Comparison of ENCODE assay signal across 13 cellular contexts in genomic region chr7:7352845-7353244, GRCh38.
DNase-seq lines count a peak whose midpoint lies in the region; ATAC-seq and TF ChIP-seq lines count a peak whose summit lies in the region.
"Had no signal": no experiment of that assay in that cellular context is flagged by ENCODE, and none has a peak within 500 bp of the region (broad histone marks: within the 10 kb centered on the region; RNA-seq: fewer than 3 reads in every experiment).

No MANE protein-coding gene starts in this region.

- H4K8ac ChIP-seq in trophoblast cell (ENCODE audit: low read depth, low read length), result no peak overlapping the region

- H3F3A ChIP-seq in GM23338 (replicated peaks; ENCODE audit: low read depth), result peaks cover 5% of the 10 kb centered on the region; the same call in 1 of the 2 replicates

- no peak overlapping the region for H2AK5ac ChIP-seq in trophoblast cell (ENCODE audit: low read length)

- H2BK5ac ChIP-seq in trophoblast cell (ENCODE audit: low read depth, low read length, poor library complexity), result no peak overlapping the region

- 0 out of 2 replicates have a peak overlapping the region, but pooled peaks have one; percentile 3 for H3K4me3 ChIP-seq in GM23338
- H3K4me3 ChIP-seq in NT2/D1 (ENCODE audit: insufficient read length, low read depth), result no peak overlapping the region
- H3K4me3 ChIP-seq in trophoblast cell (ENCODE audit: low read depth, low read length), result no peak overlapping the region
- H3K4me3 ChIP-seq: skin epidermis had no signal

- H3K9me3 Mint-ChIP-seq in GM23338, result peaks cover 40% of the 10 kb centered on the region
- H3K9me3 Mint-ChIP-seq in activated CD4-positive, alpha-beta T cell treated with anti-CD3 and anti-CD28 coated beads, Interleukin-2, amount 10 ng/mL, durations not matched to agents 7 days and 5 days, result no peaks in the 10 kb centered on the region

- H3K18ac ChIP-seq in trophoblast cell (ENCODE audit: low read length), result no peak overlapping the region

- H3K79me2 ChIP-seq in GM23338 (replicated peaks; ENCODE audit: insufficient read depth) (no peaks in the 10 kb centered on the region), trophoblast cell (ENCODE audit: control insufficient read depth, insufficient read depth, low read length, poor library complexity) (no peaks in the 10 kb centered on the region)

- POLR2A ChIA-PET in activated CD4-positive, alpha-beta T cell treated with anti-CD3 and anti-CD28 coated beads, Interleukin-2, amount 10 ng/mL, durations not matched to agents 7 days and 5 days (lab: Charles Lee), result no interaction called here

- H3K4me3 Mint-ChIP-seq in GM23338, result peak overlapping the region; percentile 22; the same call in 2 of the 3 replicates
- H3K4me3 Mint-ChIP-seq in activated CD4-positive, alpha-beta T cell treated with anti-CD3 and anti-CD28 coated beads, Interleukin-2, amount 10 ng/mL, durations not matched to agents 7 days and 5 days, result no peak overlapping the region
- H3K4me3 Mint-ChIP-seq: CD8-positive, alpha-beta T cell had no signal

- CTCF ChIA-PET in activated CD4-positive, alpha-beta T cell treated with anti-CD3 and anti-CD28 coated beads, Interleukin-2, amount 10 ng/mL, durations not matched to agents 7 days and 5 days (lab: Charles Lee), result interaction anchor here (1.2 kb wide), 1 partner anchor 11 kb away, joined by 3 read pairs; no protein-coding TSS in a partner anchor

- H2BK120ac ChIP-seq in trophoblast cell (ENCODE audit: insufficient read depth, low read length, poor library complexity), result no peak overlapping the region

- peaks cover 30% of the 10 kb centered on the region for H3K4me1 ChIP-seq in GM23338 (ENCODE audit: insufficient read depth)
- no peaks in the 10 kb centered on the region for H3K4me1 ChIP-seq in NT2/D1 (ENCODE audit: insufficient read depth, insufficient read length)
- H3K4me1 ChIP-seq in trophoblast cell (ENCODE audit: control insufficient read depth in 1 of 2, insufficient read depth in 2 of 2, low read length in 2 of 2), result peaks cover 6 to 8% of the 10 kb centered on the region in 2 experiments

- H3K14ac ChIP-seq in trophoblast cell (ENCODE audit: low read length), result no peak overlapping the region

- no peak overlapping the region for H2AFZ ChIP-seq in GM23338
- no peak overlapping the region for H2AFZ ChIP-seq in trophoblast cell (ENCODE audit: insufficient read depth, low read length, poor library complexity)

- peak overlapping the region; percentile 21; the same call in 1 of the 2 replicates for H3K4me2 ChIP-seq in GM23338
- H3K4me2 ChIP-seq in trophoblast cell (ENCODE audit: low read length), result no peak overlapping the region

- no peaks in the 10 kb centered on the region for H4K20me1 ChIP-seq in GM23338 (replicated peaks; ENCODE audit: insufficient read depth)

- H3K27ac ChIP-seq in GM23338 (ENCODE audit: low read depth) (peak overlapping the region; percentile 94), trophoblast cell (ENCODE audit: low read depth, low read length) (no peak overlapping the region)
- H3K27ac ChIP-seq: skin epidermis had no signal

- no peak overlapping the region for H2BK12ac ChIP-seq in trophoblast cell (ENCODE audit: low read length)

- H3K9ac ChIP-seq in NT2/D1 (ENCODE audit: insufficient read length, low read depth) (no peak overlapping the region), trophoblast cell (ENCODE audit: low read length) (no peak overlapping the region)

- H3K27me3 ChIP-seq in GM23338 (ENCODE audit: insufficient read depth) (no peaks in the 10 kb centered on the region), NT2/D1 (ENCODE audit: insufficient read depth, insufficient read length) (no peaks in the 10 kb centered on the region), trophoblast cell (ENCODE audit: insufficient read depth, low read length) (no peaks in the 10 kb centered on the region)

- no CpG with 5 or more reads among the region's 3 CpGs for WGBS in trophoblast cell (ENCODE audit: extremely low coverage, insufficient coverage, insufficient read length)

- H3K36me3 Mint-ChIP-seq in GM23338 (ENCODE audit: low read depth), result peaks cover 44% of the 10 kb centered on the region
- H3K36me3 Mint-ChIP-seq in activated CD4-positive, alpha-beta T cell treated with anti-CD3 and anti-CD28 coated beads, Interleukin-2, amount 10 ng/mL, durations not matched to agents 7 days and 5 days (ENCODE audit: low read depth), result no peaks in the 10 kb centered on the region
- H3K36me3 Mint-ChIP-seq: CD8-positive, alpha-beta T cell had no signal

- TF ChIP-seq CTCF in GM23338 (conservative IDR thresholded peaks at IDR 0.05; ENCODE audit: low read depth in 2 of 2), result peak; percentile 44 to 53

- peaks cover 6% of the 10 kb centered on the region for H3K27me3 Mint-ChIP-seq in GM23338 (ENCODE audit: insufficient read depth, low read depth, poor library complexity)
- no peaks in the 10 kb centered on the region for H3K27me3 Mint-ChIP-seq in activated CD4-positive, alpha-beta T cell treated with anti-CD3 and anti-CD28 coated beads, Interleukin-2, amount 10 ng/mL, durations not matched to agents 7 days and 5 days

- H3K9me3 ChIP-seq in NT2/D1 (ENCODE audit: insufficient read depth, low read length) (peaks cover 31% of the 10 kb centered on the region), trophoblast cell (ENCODE audit: insufficient read depth, low read depth, low read length) (no peaks in the 10 kb centered on the region)

- peak overlapping the region; percentile 90 for H3K27ac Mint-ChIP-seq in GM23338
- H3K27ac Mint-ChIP-seq in activated CD4-positive, alpha-beta T cell treated with anti-CD3 and anti-CD28 coated beads, Interleukin-2, amount 10 ng/mL, durations not matched to agents 7 days and 5 days, result no peak overlapping the region
- H3K27ac Mint-ChIP-seq: CD8-positive, alpha-beta T cell had no signal

- no peak overlapping the region for H3K4ac ChIP-seq in trophoblast cell (ENCODE audit: low read depth, low read length)

- peaks cover 2% of the 10 kb centered on the region for H3K79me1 ChIP-seq in trophoblast cell (ENCODE audit: low read length)

- H3K36me3 ChIP-seq in GM23338 (ENCODE audit: insufficient read depth) (0 out of 2 replicates have a peak, but pooled peaks cover 11% of the 10 kb centered on the region), NT2/D1 (ENCODE audit: insufficient read depth, insufficient read length, low read length) (no peaks in the 10 kb centered on the region), trophoblast cell (ENCODE audit: control insufficient read depth in 1 of 2, insufficient read depth in 2 of 2, low read length in 2 of 2) (no peaks in the 10 kb centered on the region)

- H3K9me2 ChIP-seq in GM23338 (ENCODE audit: insufficient read depth), result 0 out of 2 replicates have a peak, but pooled peaks cover 7% of the 10 kb centered on the region

- DNase-seq in GM23338 (ENCODE audit: low spot score) (peak; percentile 84), NT2/D1 (ENCODE audit: low read depth, low spot score) (peak; percentile 86), glomerular visceral epithelial cell (ENCODE audit: extremely low spot score) (peak; percentile 16), trophoblast cell (peak; percentile 2 to 10), cerebellar nuclear complex (lab: John Stamatoyannopoulos, UW) (no peak), mesenteric fat pad (ENCODE audit: low spot score) (no peak)
- DNase-seq in activated CD4-positive, alpha-beta T cell treated with anti-CD3 and anti-CD28 coated beads, Interleukin-2, amount 10 ng/mL, durations not matched to agents 7 days and 5 days, result no peak
- DNase-seq: activated CD4-positive, alpha-beta T cell treated with anti-CD3 and anti-CD28 coated beads, Interleukin-2, amount 50 U/mL, for 1 hour; CD8-positive, alpha-beta T cell; KBM-7; left ventricle myocardium superior; NK-92 treated with Interleukin-12 subunit alpha and Interleukin-12 subunit beta, amount 100 ng/mL, for 24 hours had no signal

- peak; percentile 92 for ATAC-seq in GM23338
- ATAC-seq: CD8-positive, alpha-beta T cell; left ventricle myocardium superior had no signal

- no peak overlapping the region for H3K23ac ChIP-seq in trophoblast cell (ENCODE audit: low read length)

- no peak overlapping the region for H4K91ac ChIP-seq in trophoblast cell (ENCODE audit: low read depth, low read length)

- peaks cover 48% of the 10 kb centered on the region for H3K4me1 Mint-ChIP-seq in GM23338
- H3K4me1 Mint-ChIP-seq in activated CD4-positive, alpha-beta T cell treated with anti-CD3 and anti-CD28 coated beads, Interleukin-2, amount 10 ng/mL, durations not matched to agents 7 days and 5 days, result no peaks in the 10 kb centered on the region

- no peak overlapping the region for H4K12ac ChIP-seq in trophoblast cell (ENCODE audit: low read depth, low read length)

TF ChIP-seq in GM23338, 12 proteins besides CTCF, POLR2A, EP300 and RAD21 (continues in another document):
- no peak for TF ChIP-seq JUNB (IDR thresholded peaks at IDR 0.05; ENCODE audit: unreplicated experiment)

Comparison
In these comparisons a context has a peak if more than half of its experiments do, and no peak if none do; other contexts are left out.
1. DNase-seq: peak in GM23338 (single experiment), NT2/D1 (single experiment), glomerular visceral epithelial cell (single experiment) and trophoblast cell (2 of 2); none in activated CD4-positive, alpha-beta T cell treated with anti-CD3 and anti-CD28 coated beads, Interleukin-2, amount 10 ng/mL, durations not matched to agents 7 days and 5 days (single experiment), cerebellar nuclear complex (0 of 2) and mesenteric fat pad (single experiment).